In the genomic region with DNA sequence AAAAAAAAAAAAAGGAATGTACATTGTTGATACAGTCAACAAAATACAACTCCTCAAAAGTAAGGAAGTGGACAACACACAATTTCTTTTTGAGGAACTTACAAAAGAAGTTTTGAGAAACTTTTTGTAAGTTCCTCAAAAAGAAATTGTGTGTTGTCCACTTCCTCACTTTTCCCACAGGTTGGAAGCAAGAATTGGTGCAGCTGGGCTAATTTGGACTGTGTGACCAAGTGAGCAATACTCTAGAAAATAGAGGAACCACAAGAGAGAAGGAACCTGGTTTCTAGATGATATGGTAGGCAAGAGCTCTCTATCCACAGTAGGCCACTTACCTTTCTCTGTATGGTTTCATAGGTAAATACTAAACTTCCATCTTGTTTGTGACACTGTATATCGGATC, we compare ENCODE assay signal across 24 cellular contexts.
A peak's percentile ranks its signal among the peaks of the same experiment; 100 is the strongest.
DNase-seq lines count a peak whose midpoint lies in the region; TF ChIP-seq lines count a peak whose summit lies in the region.
"Had no signal": no experiment of that assay in that cellular context is flagged by ENCODE, and none has a peak within 500 bp of the region (broad histone marks: within the 10 kb centered on the region; RNA-seq: fewer than 3 reads in every experiment).

No MANE protein-coding gene starts in this region.

- H3K4me3 ChIP-seq in HL-60 (replicated peaks; ENCODE audit: insufficient read depth, low read length) (no peak overlapping the region), NB4 (ENCODE audit: low read depth, low read length) (no peak overlapping the region)
- H3K4me3 ChIP-seq: GM23338, HAP-1, Peyer's patch, SJCRH30 had no signal

- H3K27ac ChIP-seq in HL-60 (replicated peaks), result peak overlapping the region; percentile 55
- H3K27ac ChIP-seq: Peyer's patch, SJCRH30 had no signal

- DNase-seq in HL-60 (ENCODE audit: low read depth in 1 of 2, low spot score in 1 of 2) (peak in 1 of 2 experiments; percentile 87), NB4 (ENCODE audit: low read depth) (peak; percentile 6), SKM-1 (lab: John Stamatoyannopoulos, UW; ENCODE audit: unreplicated experiment) (peak; percentile 93), posterior cingulate gyrus (no peak), cerebellar cortex (ENCODE audit: low spot score) (no peak)
- no peak for DNase-seq in activated naive CD4-positive, alpha-beta T cell treated with Interleukin-2 at 50 U/mL for 16 hours
- no peak for DNase-seq in stimulated activated CD4-positive, alpha-beta T cell treated with anti-CD3 and anti-CD28 coated beads, Interleukin-1b, Interleukin-23, amount 100 ng/mL, for 48 hours
- DNase-seq: BE2C, Calu3, DND-41, KG1, MM.1S, NCI-H1105 treated with DMSO at 0.1 percent for 48 hours, NCI-H146, NCI-H1930, NCI-H2107, NCI-H446, NCI-H524 treated with DMSO at 0.1 percent for 48 hours, NCI-H774, Peyer's patch, SJCRH30, T-helper 1 cell had no signal

- no peaks in the 10 kb centered on the region for H3K27me3 ChIP-seq in HL-60 (ENCODE audit: insufficient read depth, poor library complexity, severe bottlenecking)
- H3K27me3 ChIP-seq: BE2C, Peyer's patch, SJCRH30 had no signal

- TF ChIP-seq CTCF in HL-60 (IDR thresholded peaks at IDR 0.05; ENCODE audit: insufficient read depth, low read length), result no peak
- no peak for TF ChIP-seq CTCF in NB4 (IDR thresholded peaks at IDR 0.05; ENCODE audit: low read depth, low read length)

- intact Hi-C loops in posterior cingulate gyrus (cut with DNase I), result loop anchor here (10.0 kb wide), 1 partner anchor 101 kb away; no protein-coding TSS in a partner anchor

- no peak for TF ChIP-seq POLR2A in NB4 (IDR thresholded peaks at IDR 0.05; ENCODE audit: extremely low read depth, insufficient read length)

Comparison
In these comparisons a context has a peak if more than half of its experiments do, and no peak if none do; other contexts are left out.
1. DNase-seq: peak in NB4 (single experiment) and SKM-1 (single experiment); none in activated naive CD4-positive, alpha-beta T cell treated with Interleukin-2 at 50 U/mL for 16 hours (single experiment), posterior cingulate gyrus (0 of 10), stimulated activated CD4-positive, alpha-beta T cell treated with anti-CD3 and anti-CD28 coated beads, Interleukin-1b, Interleukin-23, amount 100 ng/mL, for 48 hours (single experiment) and cerebellar cortex (single experiment).